ENCODE assay signal across 8 cellular contexts in genomic region chr20:63628246-63628975, GRCh38. TPM values are rescaled to one million over a fixed set of nuclear protein-coding genes. Genes with fewer than 3 reads are reported as not detected.
DNase-seq lines count a peak whose midpoint lies in the region; ATAC-seq, FAIRE-seq and TF ChIP-seq lines count a peak whose summit lies in the region.

No MANE protein-coding gene starts in this region.

- H3K36me3 ChIP-seq in ascending aorta = no peaks in the 10 kb centered on the region
- H3K36me3 ChIP-seq in iPS-15b (ENCODE audit: control insufficient read depth, insufficient read depth, low read length) = no peaks in the 10 kb centered on the region
- H3K36me3 ChIP-seq in small intestine (ENCODE audit: control insufficient read depth in 2 of 2, insufficient read depth in 2 of 2, low read length in 2 of 2) = no peaks in the 10 kb centered on the region

- WGBS in small intestine, 3 donors = 11 to 23% (median 11%) methylated on average over 22 of the region's 22 CpGs

- peak overlapping the region in 1 of 2 donors; percentile 98 for H3K27ac ChIP-seq in ascending aorta
- peak overlapping the region; percentile 1 to 98 for H3K27ac ChIP-seq in small intestine (ENCODE audit: low read depth in 1 of 2, low read length in 1 of 2)

- DNase-seq in G401 (ENCODE audit: low spot score) (peak; percentile 84), NB4 (ENCODE audit: low read depth) (peak; percentile 95), SK-MEL-5 (ENCODE audit: low read depth, low spot score) (peak; percentile 82), ascending aorta (ENCODE audit: low spot score in 2 of 2) (peak in 1 of 2 donors; percentile 82), small intestine (peak; percentile 74)

- H3K4me1 ChIP-seq in ascending aorta (peaks cover 6 to 7% of the 10 kb centered on the region in 2 donors), iPS-15b (ENCODE audit: control insufficient read depth, insufficient read depth, low read length) (no peaks in the 10 kb centered on the region), small intestine (ENCODE audit: control insufficient read depth in 2 of 2, insufficient read depth in 1 of 2, low read depth in 1 of 2, low read length in 1 of 2) (no peaks in the 10 kb centered on the region)

- in situ Hi-C loops in G401 (cut with HindIII; ENCODE audit: low sequenced_read_pairs) = no loop called here
- in situ Hi-C loops in SK-MEL-5 (cut with HindIII; ENCODE audit: low pct_unique_long_range_greater_than_20kb, low sequenced_read_pairs) = no loop called here

- peak; percentile 57 for TF ChIP-seq POLR2A in NB4 (IDR thresholded peaks at IDR 0.05; ENCODE audit: extremely low read depth, insufficient read length)

- ATAC-seq in GM21515 (IDR thresholded peaks at IDR 0.05; ENCODE audit: unreplicated experiment) (no peak), GM18873 (IDR thresholded peaks at IDR 0.05; ENCODE audit: low FRiP score, unreplicated experiment) (no peak)

- H3K27me3 ChIP-seq in ascending aorta = no peaks in the 10 kb centered on the region
- H3K27me3 ChIP-seq in iPS-15b (ENCODE audit: control insufficient read depth, insufficient read depth, low read length) = no peaks in the 10 kb centered on the region
- H3K27me3 ChIP-seq in small intestine (ENCODE audit: control insufficient read depth in 2 of 2, insufficient read depth in 2 of 2, low read length in 2 of 2) = no peaks in the 10 kb centered on the region

- no peak for FAIRE-seq in small intestine (lab: Jason Lieb, UNC)

- TF ChIP-seq CTCF in NB4 (IDR thresholded peaks at IDR 0.05; ENCODE audit: low read depth, low read length) = no peak
- TF ChIP-seq CTCF in ascending aorta (IDR thresholded peaks at IDR 0.05) = no peak

- H3K4me3 ChIP-seq in NB4 (ENCODE audit: low read depth, low read length) = peak overlapping the region; percentile 82
- peak overlapping the region; percentile 79 to 100 for H3K4me3 ChIP-seq in ascending aorta
- peak overlapping the region; percentile 13 for H3K4me3 ChIP-seq in iPS-15b (ENCODE audit: low read depth, low read length)
- peak overlapping the region; percentile 84 to 93 for H3K4me3 ChIP-seq in small intestine (ENCODE audit: low read depth in 1 of 2, low read length in 2 of 2)

- peak overlapping the region; percentile 65 for H3K9ac ChIP-seq in iPS-15b (ENCODE audit: low read depth, low read length)

- intact Hi-C loops in ascending aorta (cut with DNase I) = loop anchor here (5.0 to 10.0 kb wide), 7 partner anchors 56 to 434 kb away; partner anchors contain the start of genes DNAJC5, HELZ2, LIME1 and SLC2A4RG

- H3K9me3 ChIP-seq in ascending aorta (no peaks in the 10 kb centered on the region), iPS-15b (ENCODE audit: control insufficient read depth, insufficient read depth, low read length) (no peaks in the 10 kb centered on the region), small intestine (ENCODE audit: control insufficient read depth, low read depth) (no peaks in the 10 kb centered on the region)

RNA-seq across cellular contexts. Expression of gene GMEB2, which starts 1.5 kb away (rescaled TPM):
- total RNA-seq in G401 (2014; rRNA removed; shearing (Covaris generic)) = 19.3 and 19.7 TPM in 2 replicates
- 8.5 and 10.5 TPM in 2 replicates for total RNA-seq in SK-MEL-5 (2014; rRNA removed; shearing (Covaris generic))
- polyA plus RNA-seq in SK-MEL-5 (2015; cell fraction: cytosol; rRNA removed) = 14.8 and 22.5 TPM in 2 replicates
- polyA plus RNA-seq in SK-MEL-5 (2015; cell fraction: nucleus; rRNA removed) = 17.0 and 24.3 TPM in 2 replicates
- 14.0 TPM for total RNA-seq in ascending aorta
- polyA plus RNA-seq in small intestine = 10 to 100 TPM in 1 of 3 donors, 1 to 10 TPM in 2; 8.4 to 10.4 (median 9.8) TPM

RNA-seq across cellular contexts. Expression of gene STMN3, which starts 24.8 kb away (rescaled TPM):
- total RNA-seq in G401 (2014; rRNA removed; shearing (Covaris generic)) = 179 and 180 TPM in 2 replicates
- total RNA-seq in SK-MEL-5 (2014; rRNA removed; shearing (Covaris generic)) = 34.2 TPM in 2 replicates
- polyA plus RNA-seq in SK-MEL-5 (2015; cell fraction: cytosol; rRNA removed) = 39.0 and 43.4 TPM in 2 replicates
- 32.7 and 34.1 TPM in 2 replicates for polyA plus RNA-seq in SK-MEL-5 (2015; cell fraction: nucleus; rRNA removed)
- total RNA-seq in ascending aorta = 37.0 TPM
- 10 to 100 TPM in 1 of 3 donors, 1 to 10 TPM in 2; 1.1 to 21.4 (median 3.5) TPM for polyA plus RNA-seq in small intestine

RNA-seq across cellular contexts. Expression of gene RTEL1, which starts 29.7 kb away (rescaled TPM):
- total RNA-seq in G401 (2014; rRNA removed; shearing (Covaris generic)) = 18.5 and 18.7 TPM in 2 replicates
- 8.4 and 12.5 TPM in 2 replicates for total RNA-seq in SK-MEL-5 (2014; rRNA removed; shearing (Covaris generic))
- 15.2 and 16.2 TPM in 2 replicates for polyA plus RNA-seq in SK-MEL-5 (2015; cell fraction: cytosol; rRNA removed)
- 62.5 and 121 TPM in 2 replicates for polyA plus RNA-seq in SK-MEL-5 (2015; cell fraction: nucleus; rRNA removed)
- 80.6 TPM for total RNA-seq in ascending aorta
- polyA plus RNA-seq in small intestine = 10 to 100 TPM in 2 of 3 donors, 1 to 10 TPM in 1; 3.5 to 15.0 (median 11.2) TPM

RNA-seq across cellular contexts. Expression of gene HELZ2, which starts 54.4 kb away (rescaled TPM):
- total RNA-seq in G401 (2014; rRNA removed; shearing (Covaris generic)) = 10.1 and 14.3 TPM in 2 replicates
- 20.7 and 21.7 TPM in 2 replicates for total RNA-seq in SK-MEL-5 (2014; rRNA removed; shearing (Covaris generic))
- polyA plus RNA-seq in SK-MEL-5 (2015; cell fraction: cytosol; rRNA removed) = 20.0 and 28.0 TPM in 2 replicates
- polyA plus RNA-seq in SK-MEL-5 (2015; cell fraction: nucleus; rRNA removed) = 48.4 and 49.2 TPM in 2 replicates
- 58.1 TPM for total RNA-seq in ascending aorta
- 10 to 100 TPM in 1 of 3 donors, 1 to 10 TPM in 2; 3.8 to 13.8 (median 5.1) TPM for polyA plus RNA-seq in small intestine

Comparison
In these comparisons a context has a peak if more than half of its experiments do, and no peak if none do; other contexts are left out.
1. H3K4me3 ChIP-seq: peak in every context shown above with its lines; median percentile 90 in ascending aorta; 88 in small intestine; 82 in NB4; 13 in iPS-15b.